12 cellular contexts compared by ENCODE assay signal in the genomic region with DNA sequence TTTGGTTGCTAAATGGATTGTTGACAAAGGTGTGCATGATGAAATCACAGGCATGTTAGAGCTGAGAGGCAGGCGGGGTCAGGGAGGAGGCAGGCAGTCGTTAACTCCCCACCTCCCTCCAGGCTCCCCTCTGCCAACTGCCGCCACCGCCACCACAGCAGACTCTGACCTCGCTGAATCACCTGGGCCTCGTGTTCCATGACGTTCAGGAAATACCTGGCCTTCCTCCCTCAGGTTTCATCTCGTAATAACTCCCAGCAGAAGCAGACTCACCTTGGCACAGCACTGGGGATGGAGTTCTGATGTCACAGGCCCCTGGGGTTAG.
DNase-seq lines count a peak whose midpoint lies in the region; ATAC-seq and TF ChIP-seq lines count a peak whose summit lies in the region.
"Had no signal": no experiment of that assay in that cellular context is flagged by ENCODE, and none has a peak within 500 bp of the region (broad histone marks: within the 10 kb centered on the region; RNA-seq: fewer than 3 reads in every experiment).

No MANE protein-coding gene starts in this region.

- no peaks in the 10 kb centered on the region for H3K9me3 Mint-ChIP-seq in type B pancreatic cell
- H3K9me3 Mint-ChIP-seq in activated naive CD4-positive, alpha-beta T cell treated with anti-CD3 and anti-CD28 coated beads, Interleukin-2, amount 50 U/mL, for 72 hours, result no peaks in the 10 kb centered on the region

- H3K36me3 ChIP-seq in ascending aorta, result no peaks in the 10 kb centered on the region
- H3K36me3 ChIP-seq: vagina had no signal

- no peaks in the 10 kb centered on the region for H3K27me3 ChIP-seq in ascending aorta
- H3K27me3 ChIP-seq: vagina had no signal

- no peak overlapping the region for H3K4me3 Mint-ChIP-seq in type B pancreatic cell

- peak; percentile 81 for ATAC-seq in left lobe of liver
- no peak for ATAC-seq in activated naive CD4-positive, alpha-beta T cell treated with anti-CD3 and anti-CD28 coated beads, Interleukin-2, amount 50 U/mL, for 72 hours
- ATAC-seq: A549 had no signal

- peaks cover 50% of the 10 kb centered on the region for H3K4me1 Mint-ChIP-seq in type B pancreatic cell (ENCODE audit: unreplicated experiment)

- TF ChIP-seq CTCF in type B pancreatic cell (conservative IDR thresholded peaks at IDR 0.05) (no peak), ascending aorta (IDR thresholded peaks at IDR 0.05) (no peak)

- H3K4me3 ChIP-seq in ascending aorta, result no peak overlapping the region
- H3K4me3 ChIP-seq: A549, vagina had no signal

- H3K9me3 ChIP-seq in ascending aorta, result no peaks in the 10 kb centered on the region
- H3K9me3 ChIP-seq: A549, vagina had no signal

- no peaks in the 10 kb centered on the region for H3K36me3 Mint-ChIP-seq in type B pancreatic cell
- H3K36me3 Mint-ChIP-seq in activated naive CD4-positive, alpha-beta T cell treated with anti-CD3 and anti-CD28 coated beads, Interleukin-2, amount 50 U/mL, for 72 hours, result no peaks in the 10 kb centered on the region

- peaks cover 2% of the 10 kb centered on the region for H3K27me3 Mint-ChIP-seq in type B pancreatic cell

- H3K27ac ChIP-seq in ascending aorta, result no peak overlapping the region
- H3K27ac ChIP-seq: A549, vagina had no signal

- H3K27ac Mint-ChIP-seq in type B pancreatic cell, result peak overlapping the region; percentile 78
- H3K27ac Mint-ChIP-seq in activated naive CD4-positive, alpha-beta T cell treated with anti-CD3 and anti-CD28 coated beads, Interleukin-2, amount 50 U/mL, for 72 hours, result no peak overlapping the region

- peaks cover 0 to under 1% of the 10 kb centered on the region in 2 donors for H3K4me1 ChIP-seq in ascending aorta

- DNase-seq in NCI-H748 treated with DMSO at 0.1 percent for 48 hours (lab: John Stamatoyannopoulos, UW) (peak; percentile 100), NCI-H748 (lab: John Stamatoyannopoulos, UW; ENCODE audit: unreplicated experiment) (no peak), SW480 (ENCODE audit: low spot score) (peak; percentile 92), left lobe of liver (ENCODE audit: low spot score) (peak; percentile 91), type B pancreatic cell (ENCODE audit: extremely low spot score, unreplicated experiment) (no peak), ascending aorta (ENCODE audit: low spot score in 2 of 2) (no peak), DMS 273 treated with DMSO at 0.1 percent for 48 hours (lab: John Stamatoyannopoulos, UW) (no peak)
- DNase-seq in activated naive CD4-positive, alpha-beta T cell treated with anti-CD3 and anti-CD28 coated beads, Interleukin-2, amount 50 U/mL, for 72 hours (ENCODE audit: low spot score in 2 of 2), result no peak
- DNase-seq: foreskin melanocyte, Right ventricle myocardium superior had no signal

- intact Hi-C loops in ascending aorta (cut with DNase I), result no loop called here

Comparison
In these comparisons a context has a peak if more than half of its experiments do, and no peak if none do; other contexts are left out.
1. DNase-seq: peak in NCI-H748 treated with DMSO at 0.1 percent for 48 hours (single experiment), SW480 (single experiment) and left lobe of liver (single experiment); none in NCI-H748 (single experiment), type B pancreatic cell (single experiment), activated naive CD4-positive, alpha-beta T cell treated with anti-CD3 and anti-CD28 coated beads, Interleukin-2, amount 50 U/mL, for 72 hours (0 of 2), ascending aorta (0 of 2) and DMS 273 treated with DMSO at 0.1 percent for 48 hours (single experiment).